ENCODE assay signal across 1 cellular context in genomic region chr1:203314025-203314759, GRCh38. TPM values are rescaled to one million over a fixed set of nuclear protein-coding genes. Genes with fewer than 3 reads are reported as not detected.
"Had no signal": no experiment of that assay in that cellular context is flagged by ENCODE, and none has a peak within 500 bp of the region (broad histone marks: within the 10 kb centered on the region; RNA-seq: fewer than 3 reads in every experiment).

No MANE protein-coding gene starts in this region.

RNA-seq across cellular contexts. Expression of gene FMOD, which starts 36.7 kb away (rescaled TPM):
- total RNA-seq: natural killer cell treated with Interleukin-12 subunit alpha and Interleukin-12 subunit beta and Interleukin-15 and Interleukin-18, amount 100 ng/mL, for 72 hours had no signal
